In genomic region chr6:149045404-149045803, GRCh38 we compare ENCODE assay signal across 1 cellular context.
TF ChIP-seq lines count a peak whose summit lies in the region.

No MANE protein-coding gene starts in this region.

TF ChIP-seq in HCT116, 20 proteins besides CTCF, POLR2A, EP300 and RAD21 (continued from another document):
- TF ChIP-seq, protein P1, sequence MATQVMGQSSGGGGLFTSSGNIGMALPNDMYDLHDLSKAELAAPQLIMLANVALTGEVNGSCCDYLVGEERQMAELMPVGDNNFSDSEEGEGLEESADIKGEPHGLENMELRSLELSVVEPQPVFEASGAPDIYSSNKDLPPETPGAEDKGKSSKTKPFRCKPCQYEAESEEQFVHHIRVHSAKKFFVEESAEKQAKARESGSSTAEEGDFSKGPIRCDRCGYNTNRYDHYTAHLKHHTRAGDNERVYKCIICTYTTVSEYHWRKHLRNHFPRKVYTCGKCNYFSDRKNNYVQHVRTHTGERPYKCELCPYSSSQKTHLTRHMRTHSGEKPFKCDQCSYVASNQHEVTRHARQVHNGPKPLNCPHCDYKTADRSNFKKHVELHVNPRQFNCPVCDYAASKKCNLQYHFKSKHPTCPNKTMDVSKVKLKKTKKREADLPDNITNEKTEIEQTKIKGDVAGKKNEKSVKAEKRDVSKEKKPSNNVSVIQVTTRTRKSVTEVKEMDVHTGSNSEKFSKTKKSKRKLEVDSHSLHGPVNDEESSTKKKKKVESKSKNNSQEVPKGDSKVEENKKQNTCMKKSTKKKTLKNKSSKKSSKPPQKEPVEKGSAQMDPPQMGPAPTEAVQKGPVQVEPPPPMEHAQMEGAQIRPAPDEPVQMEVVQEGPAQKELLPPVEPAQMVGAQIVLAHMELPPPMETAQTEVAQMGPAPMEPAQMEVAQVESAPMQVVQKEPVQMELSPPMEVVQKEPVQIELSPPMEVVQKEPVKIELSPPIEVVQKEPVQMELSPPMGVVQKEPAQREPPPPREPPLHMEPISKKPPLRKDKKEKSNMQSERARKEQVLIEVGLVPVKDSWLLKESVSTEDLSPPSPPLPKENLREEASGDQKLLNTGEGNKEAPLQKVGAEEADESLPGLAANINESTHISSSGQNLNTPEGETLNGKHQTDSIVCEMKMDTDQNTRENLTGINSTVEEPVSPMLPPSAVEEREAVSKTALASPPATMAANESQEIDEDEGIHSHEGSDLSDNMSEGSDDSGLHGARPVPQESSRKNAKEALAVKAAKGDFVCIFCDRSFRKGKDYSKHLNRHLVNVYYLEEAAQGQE (IDR thresholded peaks at IDR 0.05; ENCODE audit: low read depth), result no peak
- TF ChIP-seq CEBPB (IDR thresholded peaks at IDR 0.05; ENCODE audit: low read depth), result no peak
- TF ChIP-seq, protein P2, sequence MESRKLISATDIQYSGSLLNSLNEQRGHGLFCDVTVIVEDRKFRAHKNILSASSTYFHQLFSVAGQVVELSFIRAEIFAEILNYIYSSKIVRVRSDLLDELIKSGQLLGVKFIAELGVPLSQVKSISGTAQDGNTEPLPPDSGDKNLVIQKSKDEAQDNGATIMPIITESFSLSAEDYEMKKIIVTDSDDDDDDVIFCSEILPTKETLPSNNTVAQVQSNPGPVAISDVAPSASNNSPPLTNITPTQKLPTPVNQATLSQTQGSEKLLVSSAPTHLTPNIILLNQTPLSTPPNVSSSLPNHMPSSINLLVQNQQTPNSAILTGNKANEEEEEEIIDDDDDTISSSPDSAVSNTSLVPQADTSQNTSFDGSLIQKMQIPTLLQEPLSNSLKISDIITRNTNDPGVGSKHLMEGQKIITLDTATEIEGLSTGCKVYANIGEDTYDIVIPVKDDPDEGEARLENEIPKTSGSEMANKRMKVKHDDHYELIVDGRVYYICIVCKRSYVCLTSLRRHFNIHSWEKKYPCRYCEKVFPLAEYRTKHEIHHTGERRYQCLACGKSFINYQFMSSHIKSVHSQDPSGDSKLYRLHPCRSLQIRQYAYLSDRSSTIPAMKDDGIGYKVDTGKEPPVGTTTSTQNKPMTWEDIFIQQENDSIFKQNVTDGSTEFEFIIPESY (IDR thresholded peaks at IDR 0.05; ENCODE audit: extremely low read depth, insufficient replicate concordance, low read length), result no peak
- TF ChIP-seq, protein P3, sequence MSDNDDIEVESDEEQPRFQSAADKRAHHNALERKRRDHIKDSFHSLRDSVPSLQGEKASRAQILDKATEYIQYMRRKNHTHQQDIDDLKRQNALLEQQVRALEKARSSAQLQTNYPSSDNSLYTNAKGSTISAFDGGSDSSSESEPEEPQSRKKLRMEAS (IDR thresholded peaks at IDR 0.05), result no peak
- TF ChIP-seq YY1 (IDR thresholded peaks at IDR 0.05; ENCODE audit: extremely low read depth, insufficient replicate concordance, low read depth, low read length), result no peak
- TF ChIP-seq, protein P4, sequence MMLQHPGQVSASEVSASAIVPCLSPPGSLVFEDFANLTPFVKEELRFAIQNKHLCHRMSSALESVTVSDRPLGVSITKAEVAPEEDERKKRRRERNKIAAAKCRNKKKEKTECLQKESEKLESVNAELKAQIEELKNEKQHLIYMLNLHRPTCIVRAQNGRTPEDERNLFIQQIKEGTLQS (IDR thresholded peaks at IDR 0.05), result no peak
